Comparison of ENCODE assay signal across 8 cellular contexts in genomic region chr15:63466378-63467192, GRCh38. TPM values are rescaled to one million over a fixed set of nuclear protein-coding genes. Genes with fewer than 3 reads are reported as not detected.
DNase-seq lines count a peak whose midpoint lies in the region; ATAC-seq and TF ChIP-seq lines count a peak whose summit lies in the region.

No MANE protein-coding gene starts in this region.

- H4K20me1 ChIP-seq in PC-3 (ENCODE audit: low read length), result no peaks in the 10 kb centered on the region

- H3K4me1 Mint-ChIP-seq in activated naive CD4-positive, alpha-beta T cell treated with anti-CD3 and anti-CD28 coated beads, Interleukin-2, amount 10 ng/mL, durations not matched to agents 7 days and 5 days, result peaks cover 24% of the 10 kb centered on the region
- peaks cover 31% of the 10 kb centered on the region for H3K4me1 Mint-ChIP-seq in progenitor cell of endocrine pancreas (ENCODE audit: low read depth)

- peak; percentile 69 for DNase-seq in AG08395 (ENCODE audit: low spot score)
- DNase-seq in PC-3, result peak; percentile 72
- DNase-seq in activated naive CD4-positive, alpha-beta T cell treated with anti-CD3 and anti-CD28 coated beads, Interleukin-2, amount 10 ng/mL, durations not matched to agents 7 days and 5 days, result peak; percentile 65
- peak; percentile 61 for DNase-seq in globus pallidus (ENCODE audit: low spot score)
- no peak for DNase-seq in progenitor cell of endocrine pancreas (ENCODE audit: low spot score, unreplicated experiment)

- H3K27me3 Mint-ChIP-seq in activated naive CD4-positive, alpha-beta T cell treated with anti-CD3 and anti-CD28 coated beads, Interleukin-2, amount 10 ng/mL, durations not matched to agents 7 days and 5 days, result peaks cover 33% of the 10 kb centered on the region
- peaks cover 52% of the 10 kb centered on the region for H3K27me3 Mint-ChIP-seq in progenitor cell of endocrine pancreas

- peak; percentile 75 for TF ChIP-seq CTCF in PC-3 (conservative IDR thresholded peaks at IDR 0.05; ENCODE audit: low read depth, low read length)
- TF ChIP-seq CTCF in progenitor cell of endocrine pancreas (IDR thresholded peaks at IDR 0.05; ENCODE audit: unreplicated experiment), result peak; percentile 67

- no peaks in the 10 kb centered on the region for H3K9me3 ChIP-seq in PC-3 (ENCODE audit: low read length)

- H3K4me3 ChIP-seq in PC-3 (ENCODE audit: low read length), result no peak overlapping the region

- peak overlapping the region; percentile 55 for H3K27ac Mint-ChIP-seq in activated naive CD4-positive, alpha-beta T cell treated with anti-CD3 and anti-CD28 coated beads, Interleukin-2, amount 10 ng/mL, durations not matched to agents 7 days and 5 days
- H3K27ac Mint-ChIP-seq in progenitor cell of endocrine pancreas, result peak overlapping the region; percentile 91

- H3K27ac ChIP-seq in PC-3 (ENCODE audit: low read length), result no peak overlapping the region

- H3K36me3 Mint-ChIP-seq in activated naive CD4-positive, alpha-beta T cell treated with anti-CD3 and anti-CD28 coated beads, Interleukin-2, amount 10 ng/mL, durations not matched to agents 7 days and 5 days, result no peaks in the 10 kb centered on the region
- H3K36me3 Mint-ChIP-seq in progenitor cell of endocrine pancreas (ENCODE audit: insufficient read depth), result no peaks in the 10 kb centered on the region

- no peaks in the 10 kb centered on the region for H3K36me3 ChIP-seq in PC-3 (ENCODE audit: low read depth, low read length)

- H3K9me2 ChIP-seq in PC-3 (replicated peaks; ENCODE audit: low read length), result no peaks in the 10 kb centered on the region

- H3K4me1 ChIP-seq in PC-3 (ENCODE audit: insufficient read depth, low read length), result peaks cover 21% of the 10 kb centered on the region

- intact Hi-C loops in PC-3 (cut with micrococcal nuclease), result loop anchor here (1.0 to 10.0 kb wide), 3 partner anchors 34 to 133 kb away; no protein-coding TSS in a partner anchor

- H3K4me2 ChIP-seq in PC-3 (ENCODE audit: low read length), result no peak overlapping the region

- TF ChIP-seq EP300 in Ishikawa (IDR thresholded peaks at IDR 0.05; ENCODE audit: borderline replicate concordance), result no peak

- CTCF ChIA-PET in PC-3 (lab: Charles Lee), result interaction anchor here (0.5 to 1.4 kb wide), 5 partner anchors 14 to 43 kb away, joined by 3 to 10 read pairs (median 4); partner anchors contain the start of gene USP3
- CTCF ChIA-PET in activated naive CD4-positive, alpha-beta T cell treated with anti-CD3 and anti-CD28 coated beads, Interleukin-2, amount 10 ng/mL, durations not matched to agents 7 days and 5 days (lab: Charles Lee), result interaction anchor here (0.6 to 2.5 kb wide), 30 partner anchors 9 to 625 kb away, joined by 3 to 44 read pairs (median 6); partner anchors contain the start of genes DAPK2 and FBXL22

- ATAC-seq in GM18498 (IDR thresholded peaks at IDR 0.05; ENCODE audit: unreplicated experiment) (peak; percentile 62), PC-3 (peak; percentile 55), HG02642 (IDR thresholded peaks at IDR 0.05; ENCODE audit: poor library complexity, unreplicated experiment) (no peak)

- TF ChIP-seq RAD21 in Ishikawa (IDR thresholded peaks at IDR 0.05; ENCODE audit: low read depth), result peak; percentile 85

- H3F3A ChIP-seq in PC-3 (ENCODE audit: low read length, unreplicated experiment), result no peaks in the 10 kb centered on the region

- H3K4me3 Mint-ChIP-seq in activated naive CD4-positive, alpha-beta T cell treated with anti-CD3 and anti-CD28 coated beads, Interleukin-2, amount 10 ng/mL, durations not matched to agents 7 days and 5 days, result no peak overlapping the region
- H3K4me3 Mint-ChIP-seq in progenitor cell of endocrine pancreas (ENCODE audit: low read depth), result no peak overlapping the region

- BruUV-seq in PC-3 (replicated peaks; lab: Mats Ljungman, UMichigan), result no TSS peak

- no peaks in the 10 kb centered on the region for H3K9me3 Mint-ChIP-seq in activated naive CD4-positive, alpha-beta T cell treated with anti-CD3 and anti-CD28 coated beads, Interleukin-2, amount 10 ng/mL, durations not matched to agents 7 days and 5 days
- H3K9me3 Mint-ChIP-seq in progenitor cell of endocrine pancreas (ENCODE audit: low read depth), result no peaks in the 10 kb centered on the region

- H2AFZ ChIP-seq in PC-3 (ENCODE audit: low read length), result peak overlapping the region; percentile 7

- no peak overlapping the region for H3K9ac ChIP-seq in PC-3 (ENCODE audit: low read length)

- POLR2A ChIA-PET in PC-3 (lab: Charles Lee; ENCODE audit: unreplicated experiment), result interaction anchor here (0.6 to 1.2 kb wide), 2 partner anchors 28 to 38 kb away, joined by 4 to 13 read pairs; partner anchors contain the start of gene USP3

- no peaks in the 10 kb centered on the region for H3K79me2 ChIP-seq in PC-3 (ENCODE audit: low read length)

- H3K27me3 ChIP-seq in PC-3 (ENCODE audit: low read length), result no peaks in the 10 kb centered on the region

TF ChIP-seq in Ishikawa, 13 proteins besides CTCF, POLR2A, EP300 and RAD21:
- TF ChIP-seq TCF12 (IDR thresholded peaks at IDR 0.05; ENCODE audit: low read depth) (no peak), FOXM1 (IDR thresholded peaks at IDR 0.05; ENCODE audit: borderline replicate concordance, low read depth) (no peak), ZBTB7A (IDR thresholded peaks at IDR 0.05; ENCODE audit: low read depth) (no peak), NFIC (IDR thresholded peaks at IDR 0.05) (no peak), TAF1 (IDR thresholded peaks at IDR 0.05; ENCODE audit: low read depth) (no peak), CREB1 (IDR thresholded peaks at IDR 0.05; ENCODE audit: low read depth) (no peak), YY1 (IDR thresholded peaks at IDR 0.05; ENCODE audit: low read depth) (no peak), USF1 (IDR thresholded peaks at IDR 0.05) (no peak), CEBPB (IDR thresholded peaks at IDR 0.05) (no peak), TEAD4 (IDR thresholded peaks at IDR 0.05) (no peak), EGR1 (IDR thresholded peaks at IDR 0.05) (no peak), REST (IDR thresholded peaks at IDR 0.05; ENCODE audit: low read depth) (no peak), MAX (IDR thresholded peaks at IDR 0.05) (no peak)

RNA-seq across cellular contexts. Expression of gene USP3, which starts 37.8 kb away (rescaled TPM):
- total RNA-seq in PC-3 (2014; rRNA removed) (26.9 and 27.3 TPM in 2 replicates), progenitor cell of endocrine pancreas (77.0 and 81.2 TPM in 2 replicates)
